22 cellular contexts compared by ENCODE assay signal in genomic region chr18:34808389-34808788, GRCh38.
A peak's percentile ranks its signal among the peaks of the same experiment; 100 is the strongest.
DNase-seq lines count a peak whose midpoint lies in the region; ATAC-seq and TF ChIP-seq lines count a peak whose summit lies in the region.
"Had no signal": no experiment of that assay in that cellular context is flagged by ENCODE, and none has a peak within 500 bp of the region (broad histone marks: within the 10 kb centered on the region; RNA-seq: fewer than 3 reads in every experiment).

No MANE protein-coding gene starts in this region.

- H3K4me3 ChIP-seq in dorsolateral prefrontal cortex, result no peak overlapping the region
- H3K4me3 ChIP-seq in right lobe of liver, result no peak overlapping the region
- H3K4me3 ChIP-seq in vagina, result no peak overlapping the region
- H3K4me3 ChIP-seq: SK-N-MC had no signal

- H3K4me3 Mint-ChIP-seq in effector memory CD8-positive, alpha-beta T cell, result no peak overlapping the region

- H3K4me1 ChIP-seq in right lobe of liver, result peaks cover 0 to 32% (median 0%) of the 10 kb centered on the region in 4 donors
- H3K4me1 ChIP-seq in vagina, result no peaks in the 10 kb centered on the region
- H3K4me1 ChIP-seq: BE2C had no signal

- peak in 3 of 4 donors; percentile 77 to 84 (median 80) for ATAC-seq in right lobe of liver
- ATAC-seq in GM21528 (IDR thresholded peaks at IDR 0.05; ENCODE audit: low FRiP score, unreplicated experiment), result no peak
- ATAC-seq in effector memory CD8-positive, alpha-beta T cell (replicated peaks), result no peak

- H3K27me3 ChIP-seq in dorsolateral prefrontal cortex, result no peaks in the 10 kb centered on the region
- H3K27me3 ChIP-seq in right lobe of liver, result no peaks in the 10 kb centered on the region
- no peaks in the 10 kb centered on the region for H3K27me3 ChIP-seq in vagina
- H3K27me3 ChIP-seq: BE2C had no signal

- no peaks in the 10 kb centered on the region for H3K36me3 Mint-ChIP-seq in effector memory CD8-positive, alpha-beta T cell (ENCODE audit: insufficient read depth)
- H3K36me3 Mint-ChIP-seq: CD4-positive, CD25-positive, alpha-beta regulatory T cell had no signal

- no peak for TF ChIP-seq POLR2A in right lobe of liver (IDR thresholded peaks at IDR 0.05)
- no peak for TF ChIP-seq POLR2A in vagina (IDR thresholded peaks at IDR 0.05)

- H3K27ac ChIP-seq in dorsolateral prefrontal cortex, result peak overlapping the region in 40 of 59 donors; percentile 1 to 90 (median 67)
- peak overlapping the region in 1 of 3 donors; percentile 35 for H3K27ac ChIP-seq in right lobe of liver
- H3K27ac ChIP-seq in vagina, result no peak overlapping the region
- H3K27ac ChIP-seq: HL-60, SK-N-MC had no signal

- 14% methylated on average over 1 of the region's 1 CpG for WGBS in right lobe of liver (ENCODE audit: insufficient coverage, low coverage, low lambda C conversion rate, missing lambda C conversion rate)

- H3K27ac Mint-ChIP-seq in effector memory CD8-positive, alpha-beta T cell, result no peak overlapping the region
- H3K27ac Mint-ChIP-seq: CD4-positive, CD25-positive, alpha-beta regulatory T cell had no signal

- peak; percentile 17 for DNase-seq in NCI-H748 (lab: John Stamatoyannopoulos, UW; ENCODE audit: unreplicated experiment)
- DNase-seq in NCI-H748 treated with DMSO at 0.1 percent for 48 hours (lab: John Stamatoyannopoulos, UW), result no peak
- DNase-seq in dorsolateral prefrontal cortex, result no peak
- DNase-seq in right lobe of liver, result no peak
- no peak for DNase-seq in head of caudate nucleus
- no peak for DNase-seq in effector memory CD8-positive, alpha-beta T cell
- no peak for DNase-seq in vagina (ENCODE audit: extremely low spot score in 2 of 2)
- DNase-seq: 8988T; BE2C; CD4-positive, CD25-positive, alpha-beta regulatory T cell; COR-L47; DMS 273 treated with DMSO at 0.1 percent for 48 hours; DND-41; IMR-90; NCI-H1417 treated with DMSO at 0.1 percent for 48 hours; NCI-H1930; NCI-H526; OCI-M1; SHP77 had no signal

- peaks cover 0 to 4% of the 10 kb centered on the region in 2 donors for H3K4me1 Mint-ChIP-seq in effector memory CD8-positive, alpha-beta T cell (ENCODE audit: low read depth in 2 of 2)
- H3K4me1 Mint-ChIP-seq: CD4-positive, CD25-positive, alpha-beta regulatory T cell had no signal

- H3K27me3 Mint-ChIP-seq in effector memory CD8-positive, alpha-beta T cell, result peaks cover 13 to 36% of the 10 kb centered on the region in 2 donors

- TF ChIP-seq CTCF in dorsolateral prefrontal cortex (IDR thresholded peaks at IDR 0.05 in 54 of 56, conservative IDR thresholded peaks at IDR 0.05 in 2 of 56; ENCODE audit: low read depth in 1 of 56, partially characterized antibody in 56 of 56) (no peak), right lobe of liver (IDR thresholded peaks at IDR 0.05) (peak in 1 of 4 donors; percentile 4), vagina (IDR thresholded peaks at IDR 0.05) (no peak)

- H3K9me3 ChIP-seq in right lobe of liver (no peaks in the 10 kb centered on the region), vagina (no peaks in the 10 kb centered on the region)
- H3K9me3 ChIP-seq: BE2C had no signal

- H3K9me3 Mint-ChIP-seq in effector memory CD8-positive, alpha-beta T cell, result no peaks in the 10 kb centered on the region

- no peaks in the 10 kb centered on the region for H3K36me3 ChIP-seq in right lobe of liver
- H3K36me3 ChIP-seq in vagina, result peaks cover 0 to 12% of the 10 kb centered on the region in 2 donors
- H3K36me3 ChIP-seq: BE2C had no signal

- intact Hi-C loops in dorsolateral prefrontal cortex (cut with DNase I), result no loop called here
- intact Hi-C loops in right lobe of liver (cut with DNase I), result no loop called here
- intact Hi-C loops in head of caudate nucleus (cut with DNase I), result no loop called here
- intact Hi-C loops in vagina (cut with DNase I), result no loop called here

Comparison
In these comparisons a context has a peak if more than half of its experiments do, and no peak if none do; other contexts are left out.
1. ATAC-seq: peak in right lobe of liver (3 of 4); none in GM21528 (single experiment) and effector memory CD8-positive, alpha-beta T cell (single experiment).